8 cellular contexts compared by ENCODE assay signal in genomic region chr1:1230656-1231399, GRCh38. TPM values are rescaled to one million over a fixed set of nuclear protein-coding genes. Genes with fewer than 3 reads are reported as not detected.
DNase-seq lines count a peak whose midpoint lies in the region; ATAC-seq and TF ChIP-seq lines count a peak whose summit lies in the region.

No MANE protein-coding gene starts in this region.

- H3K9ac ChIP-seq in GM23248 (peak overlapping the region; percentile 92), SK-N-MC (ENCODE audit: insufficient read length) (peak overlapping the region; percentile 95), neural progenitor cell (peak overlapping the region; percentile 89)

- H3K9me3 ChIP-seq in GM23248 (ENCODE audit: low read depth): no peaks in the 10 kb centered on the region
- H3K9me3 ChIP-seq in SK-N-MC (ENCODE audit: low read depth, low read length): no peaks in the 10 kb centered on the region
- H3K9me3 ChIP-seq in neural progenitor cell (ENCODE audit: low read depth): no peaks in the 10 kb centered on the region

- no peak for TF ChIP-seq POLR2A in erythroblast (IDR thresholded peaks at IDR 0.05; ENCODE audit: low read length)

- H3K4me1 ChIP-seq in GM23248 (ENCODE audit: insufficient read depth) (peaks cover 13% of the 10 kb centered on the region), neural progenitor cell (peaks cover 6% of the 10 kb centered on the region)

- in situ Hi-C loops in GM23248 (cut with MboI): no loop called here

- H3F3A ChIP-seq in GM23248 (ENCODE audit: insufficient read depth): peaks cover 12% of the 10 kb centered on the region
- H3F3A ChIP-seq in neural progenitor cell (ENCODE audit: low read depth): peaks cover 9% of the 10 kb centered on the region

- H3K27ac Mint-ChIP-seq in neural progenitor cell: peak overlapping the region; percentile 78

- H3K4me1 Mint-ChIP-seq in neural progenitor cell: peaks cover 27% of the 10 kb centered on the region

- no peaks in the 10 kb centered on the region for H3K9me2 ChIP-seq in GM23248 (ENCODE audit: insufficient read depth)

- H3K36me3 ChIP-seq in GM23248 (ENCODE audit: low read depth) (no peaks in the 10 kb centered on the region; the same call in 1 of the 2 replicates), SK-N-MC (ENCODE audit: insufficient read depth, low read length) (peaks cover 18% of the 10 kb centered on the region; the same call in 1 of the 2 replicates), neural progenitor cell (no peaks in the 10 kb centered on the region)

- peak overlapping the region; percentile 67 for H3K4me3 ChIP-seq in AG10803 (ENCODE audit: low read length)
- H3K4me3 ChIP-seq in GM23248: peak overlapping the region; percentile 96
- peak overlapping the region; percentile 98 for H3K4me3 ChIP-seq in SK-N-MC
- peak overlapping the region; percentile 86 for H3K4me3 ChIP-seq in neural progenitor cell

- H4K20me1 ChIP-seq in GM23248 (ENCODE audit: insufficient read depth): no peaks in the 10 kb centered on the region
- peaks cover 22% of the 10 kb centered on the region for H4K20me1 ChIP-seq in neural progenitor cell (ENCODE audit: low read depth)

- peaks cover 3% of the 10 kb centered on the region for H3K9me3 Mint-ChIP-seq in neural progenitor cell

- H3K79me2 ChIP-seq in GM23248 (ENCODE audit: insufficient read depth): peaks cover 78% of the 10 kb centered on the region
- H3K79me2 ChIP-seq in neural progenitor cell (ENCODE audit: low read depth): peaks cover 51% of the 10 kb centered on the region

- H2AFZ ChIP-seq in GM23248 (peak overlapping the region; percentile 72), neural progenitor cell (replicated peaks) (peak overlapping the region; percentile 83)

- peaks cover 17% of the 10 kb centered on the region for H3K36me3 Mint-ChIP-seq in neural progenitor cell

- H3K4me2 ChIP-seq in GM23248 (ENCODE audit: unreplicated experiment) (peak overlapping the region; percentile 93), neural progenitor cell (peak overlapping the region; percentile 96)

- H3K27me3 ChIP-seq in GM23248 (replicated peaks; ENCODE audit: insufficient read depth) (no peaks in the 10 kb centered on the region), neural progenitor cell (no peaks in the 10 kb centered on the region)

- TF ChIP-seq CTCF in AG10803 (conservative IDR thresholded peaks at IDR 0.05; ENCODE audit: low read length) (peak; percentile 48), neural progenitor cell (IDR thresholded peaks at IDR 0.05) (peak; percentile 20)

- H3K27ac ChIP-seq in GM23248: peak overlapping the region; percentile 80
- H3K27ac ChIP-seq in SK-N-MC: peak overlapping the region; percentile 38
- H3K27ac ChIP-seq in neural progenitor cell: no peak overlapping the region

- DNase-seq in AG10803 (ENCODE audit: low read depth) (peak; percentile 73), GM23248 (peak; percentile 90), SK-N-MC (ENCODE audit: low read depth, low spot score) (no peak), erythroblast (lab: John Stamatoyannopoulos, UW) (peak; percentile 40 to 60), neural progenitor cell (ENCODE audit: low spot score) (no peak), iPS-NIHi11 (ENCODE audit: low spot score) (no peak)

- no peak for ATAC-seq in GM18517 (IDR thresholded peaks at IDR 0.05; ENCODE audit: unreplicated experiment)
- ATAC-seq in GM18870 (IDR thresholded peaks at IDR 0.05; ENCODE audit: unreplicated experiment): no peak

- WGBS in GM23248 (ENCODE audit: low coverage in 1 of 2, low lambda C conversion rate in 2 of 2, missing lambda C conversion rate in 2 of 2), 2 experiments: 8 to 9% methylated on average over 24 of the region's 24 CpGs

- peak overlapping the region; percentile 94 for H3K4me3 Mint-ChIP-seq in neural progenitor cell

- peaks cover 5% of the 10 kb centered on the region for H3K27me3 Mint-ChIP-seq in neural progenitor cell (ENCODE audit: insufficient read depth, low read depth)

RNA-seq across cellular contexts. Expression of gene SDF4, which starts 1.0 kb away (rescaled TPM):
- 214 and 216 TPM in 2 replicates for total RNA-seq in GM23248 (2014; rRNA removed; shearing (Covaris generic))
- polyA plus RNA-seq in GM23248 (2016; fragmentation: Nextera tagmentation; extraction: Ambion mirVana): 261 and 269 TPM in 2 replicates
- 16.6 and 43.4 TPM in 2 replicates for total RNA-seq in neural progenitor cell (ENCODE audit: low replicate concordance)

RNA-seq across cellular contexts. Expression of gene B3GALT6, which starts 1.2 kb away (rescaled TPM):
- 50.3 and 52.5 TPM in 2 replicates for total RNA-seq in GM23248 (2014; rRNA removed; shearing (Covaris generic))
- 6.5 and 8.3 TPM in 2 replicates for polyA plus RNA-seq in GM23248 (2016; fragmentation: Nextera tagmentation; extraction: Ambion mirVana)
- total RNA-seq in neural progenitor cell (ENCODE audit: low replicate concordance): 15.8 and 32.4 TPM in 2 replicates

RNA-seq across cellular contexts. Expression of gene C1QTNF12, which starts 15.7 kb away (rescaled TPM):
- 0.38 and 3.1 TPM in 2 replicates for total RNA-seq in GM23248 (2014; rRNA removed; shearing (Covaris generic))
- polyA plus RNA-seq in GM23248 (2016; fragmentation: Nextera tagmentation; extraction: Ambion mirVana): 2.0 and 2.1 TPM in 2 replicates
- 0.28 and 2.1 TPM in 2 replicates for total RNA-seq in neural progenitor cell (ENCODE audit: low replicate concordance)

RNA-seq across cellular contexts. Expression of gene TNFRSF4, which starts 16.9 kb away (rescaled TPM):
- not detected in 2 replicates for total RNA-seq in GM23248 (2014; rRNA removed; shearing (Covaris generic))
- not detected in 2 replicates for polyA plus RNA-seq in GM23248 (2016; fragmentation: Nextera tagmentation; extraction: Ambion mirVana)
- 0.09 TPM in 1 of 2 replicates, not detected in the other for total RNA-seq in neural progenitor cell (ENCODE audit: low replicate concordance)

RNA-seq across cellular contexts. Expression of gene TNFRSF18, which starts 24.4 kb away (rescaled TPM):
- not detected in 2 replicates for total RNA-seq in GM23248 (2014; rRNA removed; shearing (Covaris generic))
- 0.18 TPM in 1 of 2 replicates, not detected in the other for polyA plus RNA-seq in GM23248 (2016; fragmentation: Nextera tagmentation; extraction: Ambion mirVana)
- total RNA-seq in neural progenitor cell (ENCODE audit: low replicate concordance): not detected in 2 replicates

Comparison
In these comparisons a context has a peak if more than half of its experiments do, and no peak if none do; other contexts are left out.
1. DNase-seq: peak in AG10803 (single experiment), GM23248 (single experiment) and erythroblast (2 of 2); none in SK-N-MC (single experiment), neural progenitor cell (single experiment) and iPS-NIHi11 (single experiment).
2. Peak in every context shown above with its lines, with median percentiles within 50 percentile points of each other: H3K4me3 ChIP-seq and H3K9ac ChIP-seq.